In genomic region chr1:200432586-200432985, GRCh38 we compare ENCODE assay signal across 28 cellular contexts. TPM values are rescaled to one million over a fixed set of nuclear protein-coding genes. Genes with fewer than 3 reads are reported as not detected.
DNase-seq lines count a peak whose midpoint lies in the region; ATAC-seq and TF ChIP-seq lines count a peak whose summit lies in the region.
"Had no signal": no experiment of that assay in that cellular context is flagged by ENCODE, and none has a peak within 500 bp of the region (broad histone marks: within the 10 kb centered on the region; RNA-seq: fewer than 3 reads in every experiment).

No MANE protein-coding gene starts in this region.

- DNase-seq in SIG-M5 treated with dmso at 0.1 percent for 504 hours (lab: John Stamatoyannopoulos, UW; ENCODE audit: unreplicated experiment), result peak; percentile 27
- DNase-seq in SIG-M5 (lab: John Stamatoyannopoulos, UW), result no peak
- DNase-seq in activated T-helper 2 cell treated with anti-CD3 and anti-CD28 coated beads, Interferon-gamma antibody, Interleukin-2, Interleukin-4, amounts not matched to agents 10 μg/mL and 5 μg/mL and 100 μg/mL, durations not matched to agents 14 hours and 24 hours and 36 hours (ENCODE audit: low spot score), result no peak
- peak; percentile 48 for DNase-seq in fibroblast of peridontal ligament (ENCODE audit: extremely low read depth)
- DNase-seq in MV-4-11 (lab: John Stamatoyannopoulos, UW), result no peak
- DNase-seq in mesothelial cell of epicardium (ENCODE audit: low spot score in 2 of 2, unreplicated experiment in 2 of 2), result no peak
- DNase-seq: 8988T, ACHN, BE2C, Calu3, GOT3, HCEC 1CT, KBM-7, MG63, NCI-H1048, NCI-H1417, NCI-H1694, NCI-H2081, NCI-H2227 treated with DMSO at 0.1 percent for 48 hours, NCI-H526 treated with DMSO at 0.1 percent for 48 hours, SHP77, SK-N-SH, SW 1271 had no signal

- no peak overlapping the region for H3K27ac ChIP-seq in HEK293 (ENCODE audit: extremely low read depth, low read depth, low read length)
- H3K27ac ChIP-seq: HL-60, RWPE1 had no signal

- no peaks in the 10 kb centered on the region for H3K9me3 Mint-ChIP-seq in activated T-helper 2 cell treated with anti-CD3 and anti-CD28 coated beads, Interferon-gamma antibody, Interleukin-2, Interleukin-4, amounts not matched to agents 10 μg/mL and 5 μg/mL and 100 μg/mL, durations not matched to agents 14 hours and 24 hours and 36 hours
- H3K9me3 Mint-ChIP-seq in mesothelial cell of epicardium, result peaks cover 7% of the 10 kb centered on the region

- no peaks in the 10 kb centered on the region for H3K4me1 ChIP-seq in HEK293 (ENCODE audit: control insufficient read depth, insufficient read depth, low read length)
- H3K4me1 ChIP-seq: BE2C had no signal

- no peak for TF ChIP-seq CTCF in HEK293 (tag by site-specific recombination; IDR thresholded peaks at IDR 0.05)
- TF ChIP-seq CTCF in mesothelial cell of epicardium (IDR thresholded peaks at IDR 0.05; ENCODE audit: unreplicated experiment), result no peak

- CTCF ChIA-PET in HEK293 (lab: Yijun Ruan, JAX), result no interaction called here

- no peaks in the 10 kb centered on the region for H3K36me3 ChIP-seq in HEK293 (ENCODE audit: control insufficient read depth in 2 of 2, insufficient read depth in 1 of 2, low read length in 2 of 2)
- H3K36me3 ChIP-seq: BE2C, MG63 had no signal

- peak overlapping the region; percentile 49 for H3K27ac Mint-ChIP-seq in activated T-helper 2 cell treated with anti-CD3 and anti-CD28 coated beads, Interferon-gamma antibody, Interleukin-2, Interleukin-4, amounts not matched to agents 10 μg/mL and 5 μg/mL and 100 μg/mL, durations not matched to agents 14 hours and 24 hours and 36 hours
- H3K27ac Mint-ChIP-seq in mesothelial cell of epicardium, result no peak overlapping the region

- H3K4me3 ChIP-seq in HEK293 (ENCODE audit: low read depth, low read length), result no peak overlapping the region
- H3K4me3 ChIP-seq: MG63 had no signal

- peaks cover 27% of the 10 kb centered on the region for H3K4me1 Mint-ChIP-seq in activated T-helper 2 cell treated with anti-CD3 and anti-CD28 coated beads, Interferon-gamma antibody, Interleukin-2, Interleukin-4, amounts not matched to agents 10 μg/mL and 5 μg/mL and 100 μg/mL, durations not matched to agents 14 hours and 24 hours and 36 hours (ENCODE audit: low read depth)
- peaks cover 14% of the 10 kb centered on the region for H3K4me1 Mint-ChIP-seq in mesothelial cell of epicardium

- H3K36me3 Mint-ChIP-seq in activated T-helper 2 cell treated with anti-CD3 and anti-CD28 coated beads, Interferon-gamma antibody, Interleukin-2, Interleukin-4, amounts not matched to agents 10 μg/mL and 5 μg/mL and 100 μg/mL, durations not matched to agents 14 hours and 24 hours and 36 hours (ENCODE audit: low read depth), result no peaks in the 10 kb centered on the region
- H3K36me3 Mint-ChIP-seq in mesothelial cell of epicardium, result peaks cover 5% of the 10 kb centered on the region

- POLR2A ChIA-PET in HEK293 (lab: Yijun Ruan, JAX), result interaction anchor here (0.5 kb wide), 1 partner anchor 93 kb away, joined by 3 read pairs; no protein-coding TSS in a partner anchor

- no peak for ATAC-seq in HG03280 (IDR thresholded peaks at IDR 0.05; ENCODE audit: unreplicated experiment)
- ATAC-seq: Panc1 had no signal

- H3K27me3 Mint-ChIP-seq in activated T-helper 2 cell treated with anti-CD3 and anti-CD28 coated beads, Interferon-gamma antibody, Interleukin-2, Interleukin-4, amounts not matched to agents 10 μg/mL and 5 μg/mL and 100 μg/mL, durations not matched to agents 14 hours and 24 hours and 36 hours (ENCODE audit: low read depth), result no peaks in the 10 kb centered on the region
- H3K27me3 Mint-ChIP-seq in mesothelial cell of epicardium (ENCODE audit: low read depth), result no peaks in the 10 kb centered on the region

- intact Hi-C loops in activated T-helper 2 cell treated with anti-CD3 and anti-CD28 coated beads, Interferon-gamma antibody, Interleukin-2, Interleukin-4, amounts not matched to agents 10 μg/mL and 5 μg/mL and 100 μg/mL, durations not matched to agents 14 hours and 24 hours and 36 hours (cut with micrococcal nuclease), result loop anchor here (2.0 kb wide), 1 partner anchor 16 kb away; no protein-coding TSS in a partner anchor

- H3K4me3 Mint-ChIP-seq in activated T-helper 2 cell treated with anti-CD3 and anti-CD28 coated beads, Interferon-gamma antibody, Interleukin-2, Interleukin-4, amounts not matched to agents 10 μg/mL and 5 μg/mL and 100 μg/mL, durations not matched to agents 14 hours and 24 hours and 36 hours (ENCODE audit: low read depth), result no peak overlapping the region
- no peak overlapping the region for H3K4me3 Mint-ChIP-seq in mesothelial cell of epicardium

- H3K9me3 ChIP-seq in HEK293 (ENCODE audit: control insufficient read depth, insufficient read depth, low read depth, low read length), result no peaks in the 10 kb centered on the region
- H3K9me3 ChIP-seq: BE2C, MG63, SK-N-SH had no signal

TF ChIP-seq in HEK293, 187 proteins besides CTCF, POLR2A, EP300 and RAD21:
- TF ChIP-seq, protein P1, sequence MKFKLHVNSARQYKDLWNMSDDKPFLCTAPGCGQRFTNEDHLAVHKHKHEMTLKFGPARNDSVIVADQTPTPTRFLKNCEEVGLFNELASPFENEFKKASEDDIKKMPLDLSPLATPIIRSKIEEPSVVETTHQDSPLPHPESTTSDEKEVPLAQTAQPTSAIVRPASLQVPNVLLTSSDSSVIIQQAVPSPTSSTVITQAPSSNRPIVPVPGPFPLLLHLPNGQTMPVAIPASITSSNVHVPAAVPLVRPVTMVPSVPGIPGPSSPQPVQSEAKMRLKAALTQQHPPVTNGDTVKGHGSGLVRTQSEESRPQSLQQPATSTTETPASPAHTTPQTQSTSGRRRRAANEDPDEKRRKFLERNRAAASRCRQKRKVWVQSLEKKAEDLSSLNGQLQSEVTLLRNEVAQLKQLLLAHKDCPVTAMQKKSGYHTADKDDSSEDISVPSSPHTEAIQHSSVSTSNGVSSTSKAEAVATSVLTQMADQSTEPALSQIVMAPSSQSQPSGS (tag by site-specific recombination; IDR thresholded peaks at IDR 0.05; ENCODE audit: low read depth), result peak; percentile 69
- TF ChIP-seq PRDM6 (tag by site-specific recombination; IDR thresholded peaks at IDR 0.05) (0 out of 2 replicates have a peak, but pooled peaks have one; percentile 7), ZNF335 (tag by site-specific recombination; conservative IDR thresholded peaks at IDR 0.05) (0 out of 2 replicates have a peak, but pooled peaks have one; percentile 13), ZFP3 (tag by site-specific recombination; IDR thresholded peaks at IDR 0.05; ENCODE audit: low read depth) (no peak), ZNF10 (tag by site-specific recombination; IDR thresholded peaks at IDR 0.05) (no peak)

RNA-seq across cellular contexts. Expression of gene ZNF281, which starts 22.8 kb away (rescaled TPM):
- total RNA-seq in activated T-helper 2 cell treated with anti-CD3 and anti-CD28 coated beads, Interferon-gamma antibody, Interleukin-2, Interleukin-4, amounts not matched to agents 10 μg/mL and 5 μg/mL and 100 μg/mL, durations not matched to agents 14 hours and 24 hours and 36 hours, result 18.9 and 19.0 TPM in 2 replicates
- 24.7 to 26.5 TPM (median 25.3 TPM) in 3 replicates for total RNA-seq in mesothelial cell of epicardium

Comparison
In these comparisons a context has a peak if more than half of its experiments do, and no peak if none do; other contexts are left out.
1. DNase-seq: peak in SIG-M5 treated with dmso at 0.1 percent for 504 hours (single experiment) and fibroblast of peridontal ligament (single experiment); none in SIG-M5 (single experiment), activated T-helper 2 cell treated with anti-CD3 and anti-CD28 coated beads, Interferon-gamma antibody, Interleukin-2, Interleukin-4, amounts not matched to agents 10 μg/mL and 5 μg/mL and 100 μg/mL, durations not matched to agents 14 hours and 24 hours and 36 hours (single experiment), MV-4-11 (single experiment) and mesothelial cell of epicardium (0 of 2).